Comparison of ENCODE assay signal across 10 cellular contexts in the genomic region with DNA sequence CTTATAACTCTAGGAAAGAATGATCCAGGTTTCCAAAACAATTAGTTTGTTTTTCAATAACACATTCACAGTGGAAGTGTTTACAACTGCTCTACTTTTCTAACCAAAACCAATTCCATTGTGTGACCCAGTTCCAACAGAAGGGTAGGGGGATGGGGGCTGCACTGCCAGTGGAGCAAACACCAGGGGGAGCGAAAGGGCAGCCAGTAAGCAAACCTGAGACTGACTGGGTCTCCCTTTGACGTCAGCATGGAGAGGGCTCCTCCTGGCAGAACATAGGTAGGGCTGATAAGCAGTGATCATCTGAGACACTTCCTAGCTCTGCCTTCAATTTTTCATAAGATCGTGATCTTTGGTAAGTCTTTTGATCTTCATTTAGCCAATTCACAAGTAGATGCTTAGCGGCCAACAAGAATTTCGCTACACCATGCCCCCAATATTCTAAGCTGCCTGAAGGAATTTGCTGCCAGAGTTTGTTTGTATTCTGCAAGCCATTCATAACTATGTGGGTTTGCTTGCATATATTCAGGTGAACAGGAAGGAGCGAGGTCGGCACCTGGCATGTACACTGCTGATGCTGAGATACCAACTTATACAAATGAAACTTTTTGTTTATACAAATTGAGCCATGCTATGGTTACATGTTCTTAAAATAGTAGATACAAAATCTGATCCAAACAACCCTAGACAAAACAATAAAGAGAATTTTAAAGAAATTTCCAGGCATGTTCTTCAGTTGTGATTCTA. TPM values are rescaled to one million over a fixed set of nuclear protein-coding genes. Genes with fewer than 3 reads are reported as not detected.
DNase-seq lines count a peak whose midpoint lies in the region; TF ChIP-seq lines count a peak whose summit lies in the region.
"Had no signal": no experiment of that assay in that cellular context is flagged by ENCODE, and none has a peak within 500 bp of the region (broad histone marks: within the 10 kb centered on the region; RNA-seq: fewer than 3 reads in every experiment).

No MANE protein-coding gene starts in this region.

- H3K4me3 Mint-ChIP-seq in type B pancreatic cell (no peak overlapping the region), immature natural killer cell (no peak overlapping the region)
- H3K4me3 Mint-ChIP-seq: activated CD4-positive, alpha-beta memory T cell treated with anti-CD3 and anti-CD28 coated beads for 36 hours had no signal

- no peak overlapping the region for H3K27ac Mint-ChIP-seq in type B pancreatic cell
- H3K27ac Mint-ChIP-seq in immature natural killer cell: no peak overlapping the region
- H3K27ac Mint-ChIP-seq: activated CD4-positive, alpha-beta memory T cell treated with anti-CD3 and anti-CD28 coated beads for 36 hours had no signal

- no peak overlapping the region for H3K4me3 ChIP-seq in fibroblast of villous mesenchyme (ENCODE audit: low read depth, low read length)

- H3K27me3 Mint-ChIP-seq in type B pancreatic cell (peaks cover 10% of the 10 kb centered on the region), immature natural killer cell (ENCODE audit: low read depth in 3 of 3) (peaks cover 0 to 4% (median 0%) of the 10 kb centered on the region in 3 donors)
- H3K27me3 Mint-ChIP-seq: activated CD4-positive, alpha-beta memory T cell treated with anti-CD3 and anti-CD28 coated beads for 36 hours had no signal

- H3K4me1 Mint-ChIP-seq in type B pancreatic cell (ENCODE audit: unreplicated experiment) (peaks cover 21% of the 10 kb centered on the region), immature natural killer cell (no peaks in the 10 kb centered on the region)

- H3K9me3 Mint-ChIP-seq in type B pancreatic cell (no peaks in the 10 kb centered on the region), immature natural killer cell (peaks cover 0 to 7% (median 0%) of the 10 kb centered on the region in 6 donors)
- H3K9me3 Mint-ChIP-seq: activated CD4-positive, alpha-beta memory T cell treated with anti-CD3 and anti-CD28 coated beads for 36 hours had no signal

- DNase-seq in NCI-H524 (lab: John Stamatoyannopoulos, UW): peak; percentile 34 to 66
- DNase-seq in NCI-H524 treated with DMSO at 0.1 percent for 48 hours (lab: John Stamatoyannopoulos, UW): no peak
- DNase-seq in NCI-H748 treated with DMSO at 0.1 percent for 48 hours (lab: John Stamatoyannopoulos, UW): peak; percentile 4
- no peak for DNase-seq in fibroblast of villous mesenchyme (ENCODE audit: low read depth)
- DNase-seq in type B pancreatic cell (ENCODE audit: extremely low spot score, unreplicated experiment): no peak
- no peak for DNase-seq in OCI-M2 (lab: John Stamatoyannopoulos, UW; ENCODE audit: unreplicated experiment)
- no peak for DNase-seq in dermis blood vessel endothelial cell
- no peak for DNase-seq in immature natural killer cell
- DNase-seq: activated CD4-positive, alpha-beta memory T cell treated with anti-CD3 and anti-CD28 coated beads for 36 hours; AML-193 had no signal

- H3K36me3 Mint-ChIP-seq in type B pancreatic cell: peaks cover 9% of the 10 kb centered on the region
- H3K36me3 Mint-ChIP-seq in immature natural killer cell: no peaks in the 10 kb centered on the region
- H3K36me3 Mint-ChIP-seq: activated CD4-positive, alpha-beta memory T cell treated with anti-CD3 and anti-CD28 coated beads for 36 hours had no signal

- TF ChIP-seq CTCF in fibroblast of villous mesenchyme (IDR thresholded peaks at IDR 0.05; ENCODE audit: insufficient read depth, low read depth, low read length) (peak; percentile 20), type B pancreatic cell (conservative IDR thresholded peaks at IDR 0.05) (peak; percentile 66)

RNA-seq across cellular contexts. Expression of a gene that starts 45.9 kb away (rescaled TPM):
- total RNA-seq in fibroblast of villous mesenchyme (4.3 and 5.2 TPM in 2 replicates), type B pancreatic cell (ENCODE audit: low replicate concordance) (1.8 and 18.7 TPM in 2 replicates), dermis blood vessel endothelial cell (0.28 TPM in 1 of 2 replicates, not detected in the other)
- polyA plus RNA-seq in immature natural killer cell: not detected
- total RNA-seq: activated CD4-positive, alpha-beta memory T cell treated with anti-CD3 and anti-CD28 coated beads for 36 hours had no signal

Comparison
In these comparisons a context has a peak if more than half of its experiments do, and no peak if none do; other contexts are left out.
1. DNase-seq: peak in NCI-H524 (2 of 2) and NCI-H748 treated with DMSO at 0.1 percent for 48 hours (single experiment); none in NCI-H524 treated with DMSO at 0.1 percent for 48 hours (single experiment), fibroblast of villous mesenchyme (single experiment), type B pancreatic cell (single experiment), OCI-M2 (single experiment), dermis blood vessel endothelial cell (single experiment) and immature natural killer cell (0 of 3).